In genomic region chr9:129495422-129496186, GRCh38 we compare ENCODE assay signal across 8 cellular contexts.
DNase-seq lines count a peak whose midpoint lies in the region; ATAC-seq and TF ChIP-seq lines count a peak whose summit lies in the region.

No MANE protein-coding gene starts in this region.

- H3K4me3 ChIP-seq in heart right ventricle (peak overlapping the region; percentile 35 to 66 (median 54)), parathyroid adenoma (ENCODE audit: low read depth, low read length) (peak overlapping the region; percentile 90), thymus (ENCODE audit: low read length) (peak overlapping the region; percentile 37)

- POLR2A ChIA-PET in GM10248 (lab: Yijun Ruan, JAX) = no interaction called here

- H3K79me2 ChIP-seq in parathyroid adenoma = no peaks in the 10 kb centered on the region

- TF ChIP-seq CTCF in GM10248 (IDR thresholded peaks at IDR 0.05; ENCODE audit: control extremely low read depth, extremely low read depth, low read depth, missing control alignments) (no peak), heart right ventricle (IDR thresholded peaks at IDR 0.05) (no peak), parathyroid adenoma (IDR thresholded peaks at IDR 0.05) (no peak)

- CTCF ChIA-PET in GM10248 (lab: Yijun Ruan, JAX) = interaction anchor here (1.4 to 1.5 kb wide), 3 partner anchors 13 to 322 kb away, joined by 3 to 5 read pairs (median 4); no protein-coding TSS in a partner anchor

- H3K4me1 ChIP-seq in heart right ventricle (peaks cover 21 to 91% (median 67%) of the 10 kb centered on the region in 9 donors), parathyroid adenoma (peaks cover 19% of the 10 kb centered on the region), thymus (ENCODE audit: control insufficient read depth, insufficient read depth, low read length) (peaks cover 4% of the 10 kb centered on the region)

- H3K27ac ChIP-seq in heart right ventricle (peak overlapping the region; percentile 92 to 100 (median 98)), parathyroid adenoma (peak overlapping the region; percentile 90), thymus (ENCODE audit: low read depth) (no peak overlapping the region)

- ATAC-seq in heart right ventricle = peak; percentile 82 to 93 (median 90)
- ATAC-seq in GM21737 (IDR thresholded peaks at IDR 0.05; ENCODE audit: unreplicated experiment) = no peak

- H3K27me3 ChIP-seq in heart right ventricle (no peaks in the 10 kb centered on the region), parathyroid adenoma (ENCODE audit: control insufficient read depth, insufficient read depth, low read length) (no peaks in the 10 kb centered on the region), thymus (ENCODE audit: control insufficient read depth, insufficient read depth) (no peaks in the 10 kb centered on the region)

- DNase-seq in GM10248 (ENCODE audit: extremely low spot score) (peak; percentile 86), NCI-H1105 (lab: John Stamatoyannopoulos, UW) (peak; percentile 85), T-helper 2 cell (peak; percentile 58 to 81 (median 75)), amniotic stem cell (lab: John Stamatoyannopoulos, UW) (peak; percentile 39), heart right ventricle (peak; percentile 96 to 97)

- peak overlapping the region; percentile 98 for H3K4me2 ChIP-seq in parathyroid adenoma (ENCODE audit: low read length)

- WGBS in heart right ventricle, 2 donors = 4 to 5% methylated on average over 43 of the region's 43 CpGs
- 42% methylated on average over 43 of the region's 43 CpGs for WGBS in thymus

- H3K9me3 ChIP-seq in heart right ventricle (no peaks in the 10 kb centered on the region), parathyroid adenoma (ENCODE audit: control insufficient read depth, low read length) (no peaks in the 10 kb centered on the region), thymus (ENCODE audit: control insufficient read depth) (no peaks in the 10 kb centered on the region)

- intact Hi-C loops in heart right ventricle (cut with DNase I) = loop anchor here in 9 of 10 donors (1.0 to 10.0 kb wide), 19 partner anchors 33 to 357 kb away; partner anchors contain the start of gene IER5L (in 4 of the 9)

- H3K9ac ChIP-seq in parathyroid adenoma = peak overlapping the region; percentile 35

- H2AFZ ChIP-seq in parathyroid adenoma = peak overlapping the region; percentile 40

- H3K36me3 ChIP-seq in heart right ventricle (peaks cover 0 to 25% (median 0%) of the 10 kb centered on the region in 9 donors), parathyroid adenoma (ENCODE audit: control insufficient read depth, insufficient read depth, low read length) (no peaks in the 10 kb centered on the region), thymus (ENCODE audit: control insufficient read depth, insufficient read depth) (no peaks in the 10 kb centered on the region)

Comparison
In these comparisons a context has a peak if more than half of its experiments do, and no peak if none do; other contexts are left out.
1. DNase-seq: peak in every context shown above with its lines; median percentile 96 in heart right ventricle; 86 in GM10248; 85 in NCI-H1105; 75 in T-helper 2 cell; 39 in amniotic stem cell.
2. H3K4me3 ChIP-seq: peak in every context shown above with its lines; median percentile 90 in parathyroid adenoma; 54 in heart right ventricle; 37 in thymus.